ENCODE assay signal across 9 cellular contexts in the genomic region with DNA sequence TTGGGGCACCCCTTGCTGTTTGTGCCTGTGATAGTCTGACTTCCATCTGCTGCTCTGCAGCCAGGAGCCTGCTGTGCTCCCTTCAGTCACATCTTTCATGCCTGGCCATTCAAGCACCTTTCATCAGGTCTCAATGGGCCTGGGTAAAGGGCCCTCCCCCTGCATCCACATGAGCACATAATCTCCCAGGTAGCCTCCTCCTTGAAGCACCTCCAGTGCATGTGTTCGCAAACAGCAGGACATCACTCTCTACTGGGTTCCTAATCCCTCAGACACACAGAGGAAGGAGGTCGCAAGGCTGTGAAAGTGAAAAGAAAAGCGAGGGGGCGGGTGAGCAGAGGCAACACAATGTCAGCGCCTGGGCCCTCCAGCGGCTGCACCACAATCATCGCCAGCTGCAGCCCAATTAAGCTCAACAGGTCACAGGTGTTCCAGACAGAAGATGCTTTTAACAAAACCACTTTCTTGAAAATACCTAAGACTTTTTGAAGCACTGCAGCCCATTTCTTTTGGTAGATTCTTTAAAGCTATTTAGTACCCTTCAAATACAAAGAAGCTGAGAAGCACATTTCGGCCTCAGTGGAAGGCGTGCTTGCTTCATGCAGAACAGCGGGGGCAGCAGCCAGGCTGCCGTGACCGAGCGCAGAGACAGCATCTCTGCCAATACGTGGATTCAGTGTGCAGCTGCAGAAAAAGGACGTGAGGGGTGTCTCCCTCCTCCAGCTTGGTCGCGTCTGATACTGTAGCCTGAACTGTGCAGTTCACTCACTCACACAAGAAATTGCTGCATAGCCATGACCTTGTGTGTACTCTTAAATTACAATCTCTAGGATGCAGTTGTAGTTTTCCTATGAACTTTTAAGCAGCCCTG.
DNase-seq lines count a peak whose midpoint lies in the region; ATAC-seq and TF ChIP-seq lines count a peak whose summit lies in the region.
"Had no signal": no experiment of that assay in that cellular context is flagged by ENCODE, and none has a peak within 500 bp of the region (broad histone marks: within the 10 kb centered on the region; RNA-seq: fewer than 3 reads in every experiment).

No MANE protein-coding gene starts in this region.

- WGBS in H9 (ENCODE audit: extremely low coverage, insufficient read length, low lambda C conversion rate) = no CpG with 5 or more reads among the region's 17 CpGs

- no peak overlapping the region for H2AFZ ChIP-seq in H9 (ENCODE audit: low read length)

- H3T11ph ChIP-seq in H9 (ENCODE audit: low read length) = no peak overlapping the region

- peaks cover 9 to 11% of the 10 kb centered on the region in 2 experiments for H3K9me3 Mint-ChIP-seq in H9
- no peaks in the 10 kb centered on the region for H3K9me3 Mint-ChIP-seq in chondrocyte (ENCODE audit: low read depth)

- H3K79me2 ChIP-seq in H9 (ENCODE audit: insufficient read depth, low read length) = no peaks in the 10 kb centered on the region

- H3K79me1 ChIP-seq in H9 (ENCODE audit: insufficient read depth, low read depth, low read length, poor library complexity, severe bottlenecking) = no peaks in the 10 kb centered on the region

- H4K20me1 ChIP-seq in H9 (ENCODE audit: control insufficient read depth, insufficient read depth, insufficient read length) = no peaks in the 10 kb centered on the region

- no peak overlapping the region for H3K14ac ChIP-seq in H9 (ENCODE audit: insufficient read depth, low read length)

- ATAC-seq in left lobe of liver = no peak

- H4K91ac ChIP-seq in H9 (ENCODE audit: insufficient read length, low read depth, low read length) = no peak overlapping the region

- no peak overlapping the region for H3K23ac ChIP-seq in H9 (ENCODE audit: insufficient read length, low read depth, low read length)

- H3K4me1 Mint-ChIP-seq in H9 (peaks cover 41 to 51% of the 10 kb centered on the region in 2 experiments), chondrocyte (ENCODE audit: low read depth) (peaks cover 12% of the 10 kb centered on the region)

- DNase-seq in GM13977 (ENCODE audit: low spot score) (no peak), H9 (peak; percentile 89), NCI-H446 treated with DMSO at 0.1 percent for 48 hours (lab: John Stamatoyannopoulos, UW) (peak; percentile 4), left lobe of liver (ENCODE audit: low spot score) (no peak), NCI-H1105 treated with DMSO at 0.1 percent for 48 hours (lab: John Stamatoyannopoulos, UW) (no peak), chondrocyte (ENCODE audit: low spot score) (no peak)
- DNase-seq in activated effector memory CD4-positive, alpha-beta T cell treated with anti-CD3 and anti-CD28 coated beads, Interleukin-2, amount 50 U/mL, for 16 hours = no peak
- DNase-seq: activated CD4-positive, alpha-beta T cell treated with anti-CD3 and anti-CD28 coated beads for 1 hour had no signal

- H3K27me3 Mint-ChIP-seq in H9 (ENCODE audit: low read depth) = no peaks in the 10 kb centered on the region
- H3K27me3 Mint-ChIP-seq in chondrocyte (ENCODE audit: low read depth) = no peaks in the 10 kb centered on the region

- H4K5ac ChIP-seq in H9 (ENCODE audit: insufficient read length, low read depth, low read length) = no peak overlapping the region

- no peak overlapping the region for H3K18ac ChIP-seq in H9 (ENCODE audit: insufficient read length, low read depth, low read length)

- H3K36me3 Mint-ChIP-seq in H9 (ENCODE audit: insufficient read depth in 1 of 3, low read depth in 3 of 3) = peaks cover 8 to 11% (median 9%) of the 10 kb centered on the region in 3 experiments
- H3K36me3 Mint-ChIP-seq in chondrocyte (ENCODE audit: low read depth) = peaks cover 2% of the 10 kb centered on the region

- no peak overlapping the region for H2BK15ac ChIP-seq in H9 (ENCODE audit: low read depth, low read length)

- no peak overlapping the region for H2BK120ac ChIP-seq in H9 (ENCODE audit: low read depth, low read length, poor library complexity, severe bottlenecking)

- H2BK5ac ChIP-seq in H9 (ENCODE audit: insufficient read length, low read length) = no peak overlapping the region

- H3K4me1 ChIP-seq in H9 (ENCODE audit: insufficient read depth, low read length) (peaks cover 6% of the 10 kb centered on the region; the same call in 1 of the 2 replicates), iPS-20b (ENCODE audit: insufficient read depth, low read length) (peaks cover 32% of the 10 kb centered on the region; the same call in 1 of the 2 replicates)

- H3K36me3 ChIP-seq in iPS-20b (ENCODE audit: insufficient read depth, low read depth, low read length) = peaks cover 4% of the 10 kb centered on the region; the same call in 1 of the 2 replicates

- peak overlapping the region; percentile 74 to 97 (median 87) for H3K27ac Mint-ChIP-seq in H9
- H3K27ac Mint-ChIP-seq in chondrocyte (ENCODE audit: unreplicated experiment) = no peak overlapping the region

- no peak overlapping the region for H2AK5ac ChIP-seq in H9 (ENCODE audit: insufficient read length, low read length)

- no peak overlapping the region for H2BK12ac ChIP-seq in H9 (ENCODE audit: insufficient read length, low read depth, low read length)

- TF ChIP-seq CTCF in GM13977 (IDR thresholded peaks at IDR 0.05; ENCODE audit: extremely low read depth, insufficient read depth, missing control alignments) (peak; percentile 18), H9 (conservative IDR thresholded peaks at IDR 0.05) (peak; percentile 51), chondrocyte (IDR thresholded peaks at IDR 0.05) (no peak)

- H3K56ac ChIP-seq in H9 (ENCODE audit: insufficient read length, low read depth, low read length) = no peak overlapping the region

- H2BK20ac ChIP-seq in H9 (ENCODE audit: low read depth, low read length, poor library complexity, severe bottlenecking) = no peak overlapping the region

- H3K4me2 ChIP-seq in H9 (ENCODE audit: insufficient read depth, insufficient read length, low read length) = peak overlapping the region; percentile 20

- H3K23me2 ChIP-seq in H9 (ENCODE audit: insufficient read length, low read depth, low read length, poor library complexity, severe bottlenecking) = no peaks in the 10 kb centered on the region

- H3K9ac ChIP-seq in H9 (ENCODE audit: extremely low read depth, insufficient read length, low read length) (no peak overlapping the region), iPS-20b (ENCODE audit: low read depth, low read length) (no peak overlapping the region; the same call in 1 of the 2 replicates)

- H3K4me3 Mint-ChIP-seq in H9 = peak overlapping the region in 1 of 2 experiments; percentile 70; a peak in 4 of 5 replicates
- no peak overlapping the region for H3K4me3 Mint-ChIP-seq in chondrocyte (ENCODE audit: unreplicated experiment)

- H4K8ac ChIP-seq in H9 (replicated peaks; ENCODE audit: insufficient read length, low read depth, low read length) = no peak overlapping the region

- H3K27me3 ChIP-seq in H9 (ENCODE audit: insufficient read depth, low read length) (no peaks in the 10 kb centered on the region), iPS-20b (ENCODE audit: insufficient read depth, low read length) (peaks cover 15% of the 10 kb centered on the region)

- H3K4me3 ChIP-seq in iPS-20b (ENCODE audit: low read length) = peak overlapping the region; percentile 37; the same call in 1 of the 2 replicates

- H3K9me3 ChIP-seq in H9 (ENCODE audit: control insufficient read depth, low read depth, low read length) = no peaks in the 10 kb centered on the region
- peaks cover 3% of the 10 kb centered on the region; the same call in 1 of the 2 replicates for H3K9me3 ChIP-seq in iPS-20b (ENCODE audit: insufficient read depth, low read depth, low read length)

- H3K27ac ChIP-seq in H9 (ENCODE audit: insufficient read length, low read depth, low read length) (no peak overlapping the region), iPS-20b (ENCODE audit: low read length) (no peak overlapping the region)

- no peak overlapping the region for H3K4ac ChIP-seq in H9 (ENCODE audit: low read depth, low read length)

- in situ Hi-C loops in GM13977 (cut with MboI; ENCODE audit: low pct_unique_long_range_greater_than_20kb, low sequenced_read_pairs, unreplicated experiment) = no loop called here

Comparison
In these comparisons a context has a peak if more than half of its experiments do, and no peak if none do; other contexts are left out.
1. DNase-seq: peak in H9 (single experiment) and NCI-H446 treated with DMSO at 0.1 percent for 48 hours (single experiment); none in GM13977 (single experiment), left lobe of liver (single experiment), NCI-H1105 treated with DMSO at 0.1 percent for 48 hours (single experiment), chondrocyte (single experiment) and activated effector memory CD4-positive, alpha-beta T cell treated with anti-CD3 and anti-CD28 coated beads, Interleukin-2, amount 50 U/mL, for 16 hours (single experiment).